In genomic region chr1:183272390-183272801, GRCh38 we compare ENCODE assay signal across 13 cellular contexts.
DNase-seq lines count a peak whose midpoint lies in the region; ATAC-seq and TF ChIP-seq lines count a peak whose summit lies in the region.
"Had no signal": no experiment of that assay in that cellular context is flagged by ENCODE, and none has a peak within 500 bp of the region (broad histone marks: within the 10 kb centered on the region; RNA-seq: fewer than 3 reads in every experiment).

No MANE protein-coding gene starts in this region.

- ATAC-seq in left cardiac atrium, result no peak
- ATAC-seq in HG03571 (IDR thresholded peaks at IDR 0.05; ENCODE audit: unreplicated experiment), result no peak
- no peak for ATAC-seq in upper lobe of right lung

- H3K36me3 ChIP-seq in right atrium auricular region (no peaks in the 10 kb centered on the region), upper lobe of right lung (no peaks in the 10 kb centered on the region)
- H3K36me3 ChIP-seq: BLaER1 had no signal

- no peak for TF ChIP-seq CTCF in right atrium auricular region (IDR thresholded peaks at IDR 0.05)
- TF ChIP-seq CTCF in astrocyte of the spinal cord (IDR thresholded peaks at IDR 0.05; ENCODE audit: low read depth, low read length), result no peak
- no peak for TF ChIP-seq CTCF in upper lobe of right lung (IDR thresholded peaks at IDR 0.05)

- intact Hi-C loops in left cardiac atrium (cut with DNase I), result no loop called here
- intact Hi-C loops in upper lobe of right lung (cut with DNase I), result no loop called here

- H3K27ac ChIP-seq in right atrium auricular region (peak overlapping the region; percentile 17 to 31), upper lobe of right lung (no peak overlapping the region)
- H3K27ac ChIP-seq: BLaER1, hepatocyte had no signal

- DNase-seq in right atrium auricular region (ENCODE audit: low spot score) (no peak), left cardiac atrium (no peak), astrocyte of the spinal cord (ENCODE audit: low read depth, low spot score) (peak; percentile 65), kidney tubule cell (ENCODE audit: low spot score) (peak; percentile 81), NCI-H69 (lab: John Stamatoyannopoulos, UW) (no peak), NCI-H1417 treated with DMSO at 0.1 percent for 48 hours (lab: John Stamatoyannopoulos, UW) (no peak), upper lobe of right lung (no peak)
- DNase-seq: NCI-H446; stimulated activated CD4-positive, alpha-beta T cell treated with anti-CD3 and anti-CD28 coated beads, Interleukin-2, amount 100 ng/mL, for 24 hours; substantia nigra had no signal

- in situ Hi-C loops in astrocyte of the spinal cord (cut with HindIII; ENCODE audit: low sequenced_read_pairs), result no loop called here

- H3K9me3 ChIP-seq in right atrium auricular region (no peaks in the 10 kb centered on the region), upper lobe of right lung (no peaks in the 10 kb centered on the region)
- H3K9me3 ChIP-seq: BLaER1 had no signal

- H3K4me1 ChIP-seq in right atrium auricular region (peaks cover 0 to 29% of the 10 kb centered on the region in 2 donors), upper lobe of right lung (no peaks in the 10 kb centered on the region)

- no peak overlapping the region for H3K4me3 ChIP-seq in right atrium auricular region
- no peak overlapping the region for H3K4me3 ChIP-seq in astrocyte of the spinal cord (ENCODE audit: low read depth, low read length)
- H3K4me3 ChIP-seq in upper lobe of right lung, result no peak overlapping the region
- H3K4me3 ChIP-seq: BLaER1, hepatocyte had no signal

- H3K27me3 ChIP-seq in right atrium auricular region (no peaks in the 10 kb centered on the region), upper lobe of right lung (no peaks in the 10 kb centered on the region)
- H3K27me3 ChIP-seq: BLaER1, hepatocyte had no signal

Comparison
In these comparisons a context has a peak if more than half of its experiments do, and no peak if none do; other contexts are left out.
1. DNase-seq: peak in astrocyte of the spinal cord (single experiment) and kidney tubule cell (single experiment); none in right atrium auricular region (single experiment), left cardiac atrium (single experiment), NCI-H69 (single experiment), NCI-H1417 treated with DMSO at 0.1 percent for 48 hours (single experiment) and upper lobe of right lung (single experiment).